9 cellular contexts compared by ENCODE assay signal in the genomic region with DNA sequence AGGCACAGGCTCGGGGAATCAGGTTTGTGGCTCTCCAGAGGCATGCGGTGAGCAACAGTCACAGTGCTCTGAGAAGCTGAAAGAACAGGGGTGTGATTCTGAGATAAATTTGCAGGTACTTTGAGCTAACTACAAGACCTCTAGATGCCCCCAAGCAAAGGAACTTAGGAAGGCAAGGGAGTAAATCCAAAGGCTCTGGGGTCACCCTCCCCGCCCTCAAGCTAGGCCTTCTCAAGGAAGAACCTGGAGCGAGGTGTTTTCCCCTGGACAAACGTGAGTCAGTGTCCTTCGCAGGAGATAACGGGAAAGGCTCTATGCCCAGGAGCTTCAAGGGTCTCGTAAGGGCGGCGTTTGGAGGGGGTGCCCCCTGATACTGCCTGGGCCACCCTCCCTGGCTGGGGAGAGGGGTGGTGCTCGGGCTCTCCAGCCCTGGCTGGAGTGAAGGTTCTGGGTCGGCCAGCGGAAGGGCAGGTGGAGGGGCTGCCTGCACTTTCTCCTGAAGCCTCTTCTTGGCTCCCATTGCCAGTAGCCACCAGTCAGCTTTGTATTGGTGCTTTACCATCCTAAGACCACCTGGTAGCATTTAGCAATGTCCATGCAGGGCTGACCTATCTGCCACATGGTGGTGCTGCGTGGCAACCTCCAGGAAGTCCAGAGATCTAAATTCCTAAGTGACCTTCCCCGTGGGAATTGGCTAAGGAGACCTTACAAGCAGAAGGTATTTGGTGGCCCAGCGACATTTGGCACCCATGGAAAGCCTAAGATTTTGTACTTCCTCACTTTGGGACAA. TPM values are rescaled to one million over a fixed set of nuclear protein-coding genes. Genes with fewer than 3 reads are reported as not detected.
DNase-seq lines count a peak whose midpoint lies in the region; ATAC-seq and TF ChIP-seq lines count a peak whose summit lies in the region.
"Had no signal": no experiment of that assay in that cellular context is flagged by ENCODE, and none has a peak within 500 bp of the region (broad histone marks: within the 10 kb centered on the region; RNA-seq: fewer than 3 reads in every experiment).

No MANE protein-coding gene starts in this region.

- no peak overlapping the region for H3K9ac ChIP-seq in colonic mucosa (ENCODE audit: low read depth in 2 of 2, low read length in 2 of 2)

- H3K27ac ChIP-seq in colonic mucosa (peak overlapping the region; percentile 2), tibial artery (no peak overlapping the region)

- intact Hi-C loops in colonic mucosa (cut with DNase I) = loop anchor here (5.0 kb wide), 1 partner anchor 45 kb away; the partner anchor contains the start of gene GPR161
- intact Hi-C loops in tibial artery (cut with DNase I; ENCODE audit: low total_unique reads) = no loop called here

- H3K27ac Mint-ChIP-seq in nephron = peak overlapping the region in 1 of 3 experiments; percentile 57

- no peaks in the 10 kb centered on the region for H3K9me3 Mint-ChIP-seq in nephron

- no peaks in the 10 kb centered on the region for H3K9me3 ChIP-seq in colonic mucosa
- no peaks in the 10 kb centered on the region for H3K9me3 ChIP-seq in tibial artery
- H3K9me3 ChIP-seq: esophagus squamous epithelium had no signal

- H3K4me1 Mint-ChIP-seq in nephron = peaks cover 4% of the 10 kb centered on the region

- peak; percentile 34 for DNase-seq in ELR (ENCODE audit: low read depth)
- DNase-seq in NCI-H2196 (lab: John Stamatoyannopoulos, UW; ENCODE audit: unreplicated experiment) = peak; percentile 16
- DNase-seq in colonic mucosa = peak; percentile 20
- no peak for DNase-seq in NCI-H1694 (lab: John Stamatoyannopoulos, UW)
- DNase-seq in tibial artery = no peak
- DNase-seq: esophagus squamous epithelium had no signal

- H3K36me3 ChIP-seq in colonic mucosa (no peaks in the 10 kb centered on the region), tibial artery (peaks cover 7 to 28% (median 17%) of the 10 kb centered on the region in 3 donors)

- H3K4me3 Mint-ChIP-seq in nephron = no peak overlapping the region

- peaks cover 8% of the 10 kb centered on the region for H3K4me1 ChIP-seq in colonic mucosa
- H3K4me1 ChIP-seq in tibial artery = peaks cover 0 to 16% (median 4%) of the 10 kb centered on the region in 4 donors

- H3K27me3 ChIP-seq in colonic mucosa (no peaks in the 10 kb centered on the region), tibial artery (no peaks in the 10 kb centered on the region)
- H3K27me3 ChIP-seq: esophagus squamous epithelium had no signal

- TF ChIP-seq CTCF in colonic mucosa (IDR thresholded peaks at IDR 0.05) (no peak), nephron (IDR thresholded peaks at IDR 0.05; ENCODE audit: unreplicated experiment in 3 of 3) (peak in 2 of 3 experiments; percentile 12 to 14), tibial artery (IDR thresholded peaks at IDR 0.05) (peak in 1 of 2 experiments; percentile 24)

- H3K36me3 Mint-ChIP-seq in nephron (ENCODE audit: low read depth) = peaks cover 60% of the 10 kb centered on the region

- no peaks in the 10 kb centered on the region for H3K27me3 Mint-ChIP-seq in nephron (ENCODE audit: low read depth)

- no peak overlapping the region for H3K4me3 ChIP-seq in colonic mucosa
- H3K4me3 ChIP-seq in tibial artery = no peak overlapping the region
- H3K4me3 ChIP-seq: esophagus squamous epithelium had no signal

- ATAC-seq in esophagus mucosa (no peak), GM21390 (IDR thresholded peaks at IDR 0.05; ENCODE audit: unreplicated experiment) (no peak)

RNA-seq across cellular contexts. Expression of gene GPR161, which starts 44.0 kb away (rescaled TPM):
- total RNA-seq in colonic mucosa (1 to 10 TPM; 2.5 to 3.2 TPM), esophagus mucosa (4.0 TPM)

Comparison
In these comparisons a context has a peak if more than half of its experiments do, and no peak if none do; other contexts are left out.
1. DNase-seq: peak in ELR (single experiment), NCI-H2196 (single experiment) and colonic mucosa (single experiment); none in NCI-H1694 (single experiment) and tibial artery (0 of 2).